ENCODE assay signal across 1 cellular context in the genomic region with DNA sequence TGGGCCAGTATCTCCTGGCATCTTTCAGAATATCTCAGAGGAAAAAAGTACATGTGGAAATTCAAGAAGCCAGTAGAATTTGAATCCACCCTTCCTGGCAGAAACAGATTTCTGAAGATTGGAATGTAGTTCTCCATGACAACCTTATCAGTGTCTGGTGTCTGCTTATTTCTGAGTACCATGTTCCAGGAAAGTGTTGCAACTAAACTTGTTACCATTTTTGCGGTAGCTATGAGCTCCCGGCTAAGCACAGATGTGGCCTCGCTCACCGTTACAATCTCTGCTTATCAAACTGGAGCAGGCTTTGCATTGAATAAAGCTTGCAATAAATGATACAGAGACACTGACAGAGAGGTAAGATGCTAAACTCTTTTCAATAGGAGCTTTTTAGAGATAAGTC.
TF ChIP-seq lines count a peak whose summit lies in the region.

No MANE protein-coding gene starts in this region.

TF ChIP-seq in K562, 482 proteins besides CTCF, POLR2A, EP300 and RAD21 (continued from another document and continues in another):
- TF ChIP-seq, protein P1, sequence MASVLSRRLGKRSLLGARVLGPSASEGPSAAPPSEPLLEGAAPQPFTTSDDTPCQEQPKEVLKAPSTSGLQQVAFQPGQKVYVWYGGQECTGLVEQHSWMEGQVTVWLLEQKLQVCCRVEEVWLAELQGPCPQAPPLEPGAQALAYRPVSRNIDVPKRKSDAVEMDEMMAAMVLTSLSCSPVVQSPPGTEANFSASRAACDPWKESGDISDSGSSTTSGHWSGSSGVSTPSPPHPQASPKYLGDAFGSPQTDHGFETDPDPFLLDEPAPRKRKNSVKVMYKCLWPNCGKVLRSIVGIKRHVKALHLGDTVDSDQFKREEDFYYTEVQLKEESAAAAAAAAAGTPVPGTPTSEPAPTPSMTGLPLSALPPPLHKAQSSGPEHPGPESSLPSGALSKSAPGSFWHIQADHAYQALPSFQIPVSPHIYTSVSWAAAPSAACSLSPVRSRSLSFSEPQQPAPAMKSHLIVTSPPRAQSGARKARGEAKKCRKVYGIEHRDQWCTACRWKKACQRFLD (CRISPR knock-in tag; IDR thresholded peaks at IDR 0.05) = peak; percentile 91
- TF ChIP-seq NCOA6 (IDR thresholded peaks at IDR 0.05) (no peak), ELF4 (CRISPR knock-in tag; IDR thresholded peaks at IDR 0.05) (no peak), CREBBP (IDR thresholded peaks at IDR 0.05; ENCODE audit: low read depth, low read length) (no peak), RBM17 (IDR thresholded peaks at IDR 0.05; ENCODE audit: borderline replicate concordance, low read depth, low read length) (no peak), ELF1 (tag; IDR thresholded peaks at IDR 0.05) (no peak), HDAC6 (IDR thresholded peaks at IDR 0.05; ENCODE audit: low read depth, low read length) (no peak), MYNN (IDR thresholded peaks at IDR 0.05) (no peak), MYNN (CRISPR knock-in tag; IDR thresholded peaks at IDR 0.05) (no peak), TFAM (CRISPR knock-in tag; conservative IDR thresholded peaks at IDR 0.05) (no peak), MYC (IDR thresholded peaks at IDR 0.05; ENCODE audit: low read depth, low read length) (no peak; the same call in 1 of the 2 replicates), MYC (CRISPR knock-in tag; IDR thresholded peaks at IDR 0.05; ENCODE audit: borderline replicate concordance, low read depth) (no peak), PTRF (tag; IDR thresholded peaks at IDR 0.05) (no peak), BACH1 (tag; IDR thresholded peaks at IDR 0.05) (peak; percentile 83), ZNF699 (CRISPR knock-in tag; IDR thresholded peaks at IDR 0.05; ENCODE audit: insufficient replicate concordance) (no peak), BHLHE40 (IDR thresholded peaks at IDR 0.05; ENCODE audit: low read length) (no peak), NR1H2 (CRISPR knock-in tag; IDR thresholded peaks at IDR 0.05) (no peak), MEF2D (tag; conservative IDR thresholded peaks at IDR 0.05; ENCODE audit: low read depth) (peak; percentile 57; the same call in 1 of the 2 replicates), ZNF668 (CRISPR knock-in tag; IDR thresholded peaks at IDR 0.05) (no peak), DPF2 (IDR thresholded peaks at IDR 0.05) (peak; percentile 82; the same call in 1 of the 2 replicates), RNF2 (IDR thresholded peaks at IDR 0.05) (0 out of 2 replicates have a peak, but pooled peaks have one; percentile 67), CBFA2T3 (IDR thresholded peaks at IDR 0.05) (peak; percentile 96), POLR2H (tag; IDR thresholded peaks at IDR 0.05; ENCODE audit: low read depth) (no peak), KLF16 (IDR thresholded peaks at IDR 0.05) (peak; percentile 93), RFX5 (IDR thresholded peaks at IDR 0.05; ENCODE audit: low read depth, low read length) (no peak), SMARCA5 (IDR thresholded peaks at IDR 0.05) (no peak)
- TF ChIP-seq, protein P2, sequence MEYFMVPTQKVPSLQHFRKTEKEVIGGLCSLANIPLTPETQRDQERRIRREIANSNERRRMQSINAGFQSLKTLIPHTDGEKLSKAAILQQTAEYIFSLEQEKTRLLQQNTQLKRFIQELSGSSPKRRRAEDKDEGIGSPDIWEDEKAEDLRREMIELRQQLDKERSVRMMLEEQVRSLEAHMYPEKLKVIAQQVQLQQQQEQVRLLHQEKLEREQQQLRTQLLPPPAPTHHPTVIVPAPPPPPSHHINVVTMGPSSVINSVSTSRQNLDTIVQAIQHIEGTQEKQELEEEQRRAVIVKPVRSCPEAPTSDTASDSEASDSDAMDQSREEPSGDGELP (CRISPR knock-in tag; IDR thresholded peaks at IDR 0.05; ENCODE audit: borderline replicate concordance) = no peak
- TF ChIP-seq, protein P3, sequence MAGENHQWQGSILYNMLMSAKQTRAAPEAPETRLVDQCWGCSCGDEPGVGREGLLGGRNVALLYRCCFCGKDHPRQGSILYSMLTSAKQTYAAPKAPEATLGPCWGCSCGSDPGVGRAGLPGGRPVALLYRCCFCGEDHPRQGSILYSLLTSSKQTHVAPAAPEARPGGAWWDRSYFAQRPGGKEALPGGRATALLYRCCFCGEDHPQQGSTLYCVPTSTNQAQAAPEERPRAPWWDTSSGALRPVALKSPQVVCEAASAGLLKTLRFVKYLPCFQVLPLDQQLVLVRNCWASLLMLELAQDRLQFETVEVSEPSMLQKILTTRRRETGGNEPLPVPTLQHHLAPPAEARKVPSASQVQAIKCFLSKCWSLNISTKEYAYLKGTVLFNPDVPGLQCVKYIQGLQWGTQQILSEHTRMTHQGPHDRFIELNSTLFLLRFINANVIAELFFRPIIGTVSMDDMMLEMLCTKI (IDR thresholded peaks at IDR 0.05; ENCODE audit: partially characterized antibody) = no peak
- TF ChIP-seq, protein P4, sequence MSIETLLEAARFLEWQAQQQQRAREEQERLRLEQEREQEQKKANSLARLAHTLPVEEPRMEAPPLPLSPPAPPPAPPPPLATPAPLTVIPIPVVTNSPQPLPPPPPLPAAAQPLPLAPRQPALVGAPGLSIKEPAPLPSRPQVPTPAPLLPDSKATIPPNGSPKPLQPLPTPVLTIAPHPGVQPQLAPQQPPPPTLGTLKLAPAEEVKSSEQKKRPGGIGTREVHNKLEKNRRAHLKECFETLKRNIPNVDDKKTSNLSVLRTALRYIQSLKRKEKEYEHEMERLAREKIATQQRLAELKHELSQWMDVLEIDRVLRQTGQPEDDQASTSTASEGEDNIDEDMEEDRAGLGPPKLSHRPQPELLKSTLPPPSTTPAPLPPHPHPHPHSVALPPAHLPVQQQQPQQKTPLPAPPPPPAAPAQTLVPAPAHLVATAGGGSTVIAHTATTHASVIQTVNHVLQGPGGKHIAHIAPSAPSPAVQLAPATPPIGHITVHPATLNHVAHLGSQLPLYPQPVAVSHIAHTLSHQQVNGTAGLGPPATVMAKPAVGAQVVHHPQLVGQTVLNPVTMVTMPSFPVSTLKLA (conservative IDR thresholded peaks at IDR 0.05) = peak in 1 of 2 experiments; percentile 68; a peak in 2 of 4 replicates
- TF ChIP-seq, protein P5, sequence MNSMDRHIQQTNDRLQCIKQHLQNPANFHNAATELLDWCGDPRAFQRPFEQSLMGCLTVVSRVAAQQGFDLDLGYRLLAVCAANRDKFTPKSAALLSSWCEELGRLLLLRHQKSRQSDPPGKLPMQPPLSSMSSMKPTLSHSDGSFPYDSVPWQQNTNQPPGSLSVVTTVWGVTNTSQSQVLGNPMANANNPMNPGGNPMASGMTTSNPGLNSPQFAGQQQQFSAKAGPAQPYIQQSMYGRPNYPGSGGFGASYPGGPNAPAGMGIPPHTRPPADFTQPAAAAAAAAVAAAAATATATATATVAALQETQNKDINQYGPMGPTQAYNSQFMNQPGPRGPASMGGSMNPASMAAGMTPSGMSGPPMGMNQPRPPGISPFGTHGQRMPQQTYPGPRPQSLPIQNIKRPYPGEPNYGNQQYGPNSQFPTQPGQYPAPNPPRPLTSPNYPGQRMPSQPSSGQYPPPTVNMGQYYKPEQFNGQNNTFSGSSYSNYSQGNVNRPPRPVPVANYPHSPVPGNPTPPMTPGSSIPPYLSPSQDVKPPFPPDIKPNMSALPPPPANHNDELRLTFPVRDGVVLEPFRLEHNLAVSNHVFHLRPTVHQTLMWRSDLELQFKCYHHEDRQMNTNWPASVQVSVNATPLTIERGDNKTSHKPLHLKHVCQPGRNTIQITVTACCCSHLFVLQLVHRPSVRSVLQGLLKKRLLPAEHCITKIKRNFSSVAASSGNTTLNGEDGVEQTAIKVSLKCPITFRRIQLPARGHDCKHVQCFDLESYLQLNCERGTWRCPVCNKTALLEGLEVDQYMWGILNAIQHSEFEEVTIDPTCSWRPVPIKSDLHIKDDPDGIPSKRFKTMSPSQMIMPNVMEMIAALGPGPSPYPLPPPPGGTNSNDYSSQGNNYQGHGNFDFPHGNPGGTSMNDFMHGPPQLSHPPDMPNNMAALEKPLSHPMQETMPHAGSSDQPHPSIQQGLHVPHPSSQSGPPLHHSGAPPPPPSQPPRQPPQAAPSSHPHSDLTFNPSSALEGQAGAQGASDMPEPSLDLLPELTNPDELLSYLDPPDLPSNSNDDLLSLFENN (IDR thresholded peaks at IDR 0.05; ENCODE audit: low read depth in 2 of 2, low read length in 2 of 2) = peak in 1 of 2 experiments; percentile 48; a peak in 2 of 4 replicates
- TF ChIP-seq, protein P6, sequence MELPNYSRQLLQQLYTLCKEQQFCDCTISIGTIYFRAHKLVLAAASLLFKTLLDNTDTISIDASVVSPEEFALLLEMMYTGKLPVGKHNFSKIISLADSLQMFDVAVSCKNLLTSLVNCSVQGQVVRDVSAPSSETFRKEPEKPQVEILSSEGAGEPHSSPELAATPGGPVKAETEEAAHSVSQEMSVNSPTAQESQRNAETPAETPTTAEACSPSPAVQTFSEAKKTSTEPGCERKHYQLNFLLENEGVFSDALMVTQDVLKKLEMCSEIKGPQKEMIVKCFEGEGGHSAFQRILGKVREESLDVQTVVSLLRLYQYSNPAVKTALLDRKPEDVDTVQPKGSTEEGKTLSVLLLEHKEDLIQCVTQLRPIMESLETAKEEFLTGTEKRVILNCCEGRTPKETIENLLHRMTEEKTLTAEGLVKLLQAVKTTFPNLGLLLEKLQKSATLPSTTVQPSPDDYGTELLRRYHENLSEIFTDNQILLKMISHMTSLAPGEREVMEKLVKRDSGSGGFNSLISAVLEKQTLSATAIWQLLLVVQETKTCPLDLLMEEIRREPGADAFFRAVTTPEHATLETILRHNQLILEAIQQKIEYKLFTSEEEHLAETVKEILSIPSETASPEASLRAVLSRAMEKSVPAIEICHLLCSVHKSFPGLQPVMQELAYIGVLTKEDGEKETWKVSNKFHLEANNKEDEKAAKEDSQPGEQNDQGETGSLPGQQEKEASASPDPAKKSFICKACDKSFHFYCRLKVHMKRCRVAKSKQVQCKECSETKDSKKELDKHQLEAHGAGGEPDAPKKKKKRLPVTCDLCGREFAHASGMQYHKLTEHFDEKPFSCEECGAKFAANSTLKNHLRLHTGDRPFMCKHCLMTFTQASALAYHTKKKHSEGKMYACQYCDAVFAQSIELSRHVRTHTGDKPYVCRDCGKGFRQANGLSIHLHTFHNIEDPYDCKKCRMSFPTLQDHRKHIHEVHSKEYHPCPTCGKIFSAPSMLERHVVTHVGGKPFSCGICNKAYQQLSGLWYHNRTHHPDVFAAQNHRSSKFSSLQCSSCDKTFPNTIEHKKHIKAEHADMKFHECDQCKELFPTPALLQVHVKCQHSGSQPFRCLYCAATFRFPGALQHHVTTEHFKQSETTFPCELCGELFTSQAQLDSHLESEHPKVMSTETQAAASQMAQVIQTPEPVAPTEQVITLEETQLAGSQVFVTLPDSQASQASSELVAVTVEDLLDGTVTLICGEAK (IDR thresholded peaks at IDR 0.05) = peak; percentile 63
- TF ChIP-seq, protein P6 (CRISPR knock-in tag; IDR thresholded peaks at IDR 0.05) = no peak
- TF ChIP-seq, protein P7, sequence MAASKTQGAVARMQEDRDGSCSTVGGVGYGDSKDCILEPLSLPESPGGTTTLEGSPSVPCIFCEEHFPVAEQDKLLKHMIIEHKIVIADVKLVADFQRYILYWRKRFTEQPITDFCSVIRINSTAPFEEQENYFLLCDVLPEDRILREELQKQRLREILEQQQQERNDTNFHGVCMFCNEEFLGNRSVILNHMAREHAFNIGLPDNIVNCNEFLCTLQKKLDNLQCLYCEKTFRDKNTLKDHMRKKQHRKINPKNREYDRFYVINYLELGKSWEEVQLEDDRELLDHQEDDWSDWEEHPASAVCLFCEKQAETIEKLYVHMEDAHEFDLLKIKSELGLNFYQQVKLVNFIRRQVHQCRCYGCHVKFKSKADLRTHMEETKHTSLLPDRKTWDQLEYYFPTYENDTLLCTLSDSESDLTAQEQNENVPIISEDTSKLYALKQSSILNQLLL (CRISPR knock-in tag; IDR thresholded peaks at IDR 0.05; ENCODE audit: borderline replicate concordance) = no peak
- TF ChIP-seq, protein P8, sequence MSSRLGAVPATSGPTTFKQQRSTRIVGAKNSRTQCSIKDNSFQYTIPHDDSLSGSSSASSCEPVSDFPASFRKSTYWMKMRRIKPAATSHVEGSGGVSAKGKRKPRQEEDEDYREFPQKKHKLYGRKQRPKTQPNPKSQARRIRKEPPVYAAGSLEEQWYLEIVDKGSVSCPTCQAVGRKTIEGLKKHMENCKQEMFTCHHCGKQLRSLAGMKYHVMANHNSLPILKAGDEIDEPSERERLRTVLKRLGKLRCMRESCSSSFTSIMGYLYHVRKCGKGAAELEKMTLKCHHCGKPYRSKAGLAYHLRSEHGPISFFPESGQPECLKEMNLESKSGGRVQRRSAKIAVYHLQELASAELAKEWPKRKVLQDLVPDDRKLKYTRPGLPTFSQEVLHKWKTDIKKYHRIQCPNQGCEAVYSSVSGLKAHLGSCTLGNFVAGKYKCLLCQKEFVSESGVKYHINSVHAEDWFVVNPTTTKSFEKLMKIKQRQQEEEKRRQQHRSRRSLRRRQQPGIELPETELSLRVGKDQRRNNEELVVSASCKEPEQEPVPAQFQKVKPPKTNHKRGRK (tag; IDR thresholded peaks at IDR 0.05) = no peak
- TF ChIP-seq, protein P9, sequence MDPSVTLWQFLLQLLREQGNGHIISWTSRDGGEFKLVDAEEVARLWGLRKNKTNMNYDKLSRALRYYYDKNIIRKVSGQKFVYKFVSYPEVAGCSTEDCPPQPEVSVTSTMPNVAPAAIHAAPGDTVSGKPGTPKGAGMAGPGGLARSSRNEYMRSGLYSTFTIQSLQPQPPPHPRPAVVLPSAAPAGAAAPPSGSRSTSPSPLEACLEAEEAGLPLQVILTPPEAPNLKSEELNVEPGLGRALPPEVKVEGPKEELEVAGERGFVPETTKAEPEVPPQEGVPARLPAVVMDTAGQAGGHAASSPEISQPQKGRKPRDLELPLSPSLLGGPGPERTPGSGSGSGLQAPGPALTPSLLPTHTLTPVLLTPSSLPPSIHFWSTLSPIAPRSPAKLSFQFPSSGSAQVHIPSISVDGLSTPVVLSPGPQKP (CRISPR knock-in tag; IDR thresholded peaks at IDR 0.05) = no peak
